ENCODE assay signal across 1 cellular context in the genomic region with DNA sequence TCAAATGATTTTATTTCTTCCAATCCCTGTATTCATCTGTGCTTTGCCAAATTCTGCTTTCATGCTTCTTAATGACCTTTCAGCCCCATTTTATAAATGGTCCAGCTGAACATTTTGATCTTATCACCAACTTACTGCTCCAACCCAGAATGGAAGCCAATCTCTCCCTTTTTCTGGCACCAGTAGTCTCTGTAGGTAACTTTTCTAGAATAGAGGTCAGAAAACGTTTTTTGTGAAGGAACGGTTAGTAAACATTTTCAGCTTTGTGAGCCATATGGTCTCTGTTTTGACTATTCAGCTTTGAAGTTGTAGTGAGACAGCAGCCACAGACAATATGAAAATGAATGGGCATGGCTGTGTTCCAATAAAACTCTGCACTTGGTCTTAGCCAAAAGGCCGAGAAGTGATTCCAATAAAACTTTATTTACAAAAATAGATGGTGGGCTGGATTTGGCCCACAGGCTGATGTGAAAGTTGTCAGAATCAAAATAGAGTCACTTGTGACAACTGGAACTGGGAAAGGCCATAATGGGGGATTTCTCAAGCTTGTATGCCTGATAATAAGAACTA.
TF ChIP-seq lines count a peak whose summit lies in the region.

No MANE protein-coding gene starts in this region.

TF ChIP-seq in SK-N-SH, 30 proteins besides CTCF, POLR2A, EP300 and RAD21:
- no peak for TF ChIP-seq NFIC (IDR thresholded peaks at IDR 0.05; ENCODE audit: borderline replicate concordance)
- no peak for TF ChIP-seq TAF1 (IDR thresholded peaks at IDR 0.05; ENCODE audit: borderline replicate concordance, low read depth, low read length)
- TF ChIP-seq SIN3A (IDR thresholded peaks at IDR 0.05; ENCODE audit: borderline replicate concordance, low read depth, low read length) = no peak
- TF ChIP-seq, protein P1, sequence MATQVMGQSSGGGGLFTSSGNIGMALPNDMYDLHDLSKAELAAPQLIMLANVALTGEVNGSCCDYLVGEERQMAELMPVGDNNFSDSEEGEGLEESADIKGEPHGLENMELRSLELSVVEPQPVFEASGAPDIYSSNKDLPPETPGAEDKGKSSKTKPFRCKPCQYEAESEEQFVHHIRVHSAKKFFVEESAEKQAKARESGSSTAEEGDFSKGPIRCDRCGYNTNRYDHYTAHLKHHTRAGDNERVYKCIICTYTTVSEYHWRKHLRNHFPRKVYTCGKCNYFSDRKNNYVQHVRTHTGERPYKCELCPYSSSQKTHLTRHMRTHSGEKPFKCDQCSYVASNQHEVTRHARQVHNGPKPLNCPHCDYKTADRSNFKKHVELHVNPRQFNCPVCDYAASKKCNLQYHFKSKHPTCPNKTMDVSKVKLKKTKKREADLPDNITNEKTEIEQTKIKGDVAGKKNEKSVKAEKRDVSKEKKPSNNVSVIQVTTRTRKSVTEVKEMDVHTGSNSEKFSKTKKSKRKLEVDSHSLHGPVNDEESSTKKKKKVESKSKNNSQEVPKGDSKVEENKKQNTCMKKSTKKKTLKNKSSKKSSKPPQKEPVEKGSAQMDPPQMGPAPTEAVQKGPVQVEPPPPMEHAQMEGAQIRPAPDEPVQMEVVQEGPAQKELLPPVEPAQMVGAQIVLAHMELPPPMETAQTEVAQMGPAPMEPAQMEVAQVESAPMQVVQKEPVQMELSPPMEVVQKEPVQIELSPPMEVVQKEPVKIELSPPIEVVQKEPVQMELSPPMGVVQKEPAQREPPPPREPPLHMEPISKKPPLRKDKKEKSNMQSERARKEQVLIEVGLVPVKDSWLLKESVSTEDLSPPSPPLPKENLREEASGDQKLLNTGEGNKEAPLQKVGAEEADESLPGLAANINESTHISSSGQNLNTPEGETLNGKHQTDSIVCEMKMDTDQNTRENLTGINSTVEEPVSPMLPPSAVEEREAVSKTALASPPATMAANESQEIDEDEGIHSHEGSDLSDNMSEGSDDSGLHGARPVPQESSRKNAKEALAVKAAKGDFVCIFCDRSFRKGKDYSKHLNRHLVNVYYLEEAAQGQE (IDR thresholded peaks at IDR 0.05; ENCODE audit: low read depth, low read length) = no peak
- no peak for TF ChIP-seq JUND (IDR thresholded peaks at IDR 0.05)
